In genomic region chr10:62992145-62992721, GRCh38 we compare ENCODE assay signal across 8 cellular contexts.
DNase-seq lines count a peak whose midpoint lies in the region; ATAC-seq and TF ChIP-seq lines count a peak whose summit lies in the region.

No MANE protein-coding gene starts in this region.

- DNase-seq in EL, result peak; percentile 40
- peak; percentile 54 for DNase-seq in MV-4-11 (lab: John Stamatoyannopoulos, UW)
- DNase-seq in heart left ventricle, result peak in 2 of 5 donors; percentile 22 to 23
- no peak for DNase-seq in cerebellar cortex (ENCODE audit: low spot score)
- no peak for DNase-seq in KBM-7
- DNase-seq in germinal center (ENCODE audit: low spot score), result no peak
- no peak for DNase-seq in AG08396 (ENCODE audit: low spot score)

- H3K9me3 ChIP-seq in heart left ventricle, result no peaks in the 10 kb centered on the region

- in situ Hi-C loops in KBM-7 (cut with MboI; ENCODE audit: low pct_unique_long_range_greater_than_20kb, low sequenced_read_pairs), result no loop called here

- peaks cover 0 to 27% (median 1%) of the 10 kb centered on the region in 12 donors for H3K4me1 ChIP-seq in heart left ventricle

- no peak for TF ChIP-seq POLR2A in heart left ventricle (IDR thresholded peaks at IDR 0.05)

- no peak for TF ChIP-seq CTCF in heart left ventricle (IDR thresholded peaks at IDR 0.05)

- peak overlapping the region in 2 of 12 donors; percentile 3 to 33 for H3K4me3 ChIP-seq in heart left ventricle

- 31 to 49% (median 43%) methylated on average over 9 of the region's 9 CpGs for WGBS in heart left ventricle, 4 donors

- H3K36me3 ChIP-seq in heart left ventricle, result no peaks in the 10 kb centered on the region

- H3K27me3 ChIP-seq in heart left ventricle, result peaks cover 0 to 3% (median 0%) of the 10 kb centered on the region in 9 donors

- peak overlapping the region; percentile 2 to 70 (median 54) for H3K27ac ChIP-seq in heart left ventricle

- intact Hi-C loops in heart left ventricle (cut with DNase I), result no loop called here

- ATAC-seq in GM21367 (IDR thresholded peaks at IDR 0.05; ENCODE audit: unreplicated experiment) (peak; percentile 75), heart left ventricle (peak; percentile 45 to 82 (median 68))

Comparison
In these comparisons a context has a peak if more than half of its experiments do, and no peak if none do; other contexts are left out.
1. DNase-seq: peak in EL (single experiment) and MV-4-11 (single experiment); none in cerebellar cortex (single experiment), KBM-7 (single experiment), germinal center (single experiment) and AG08396 (single experiment).